In genomic region chr19:36128392-36128736, GRCh38 we compare ENCODE assay signal across 6 cellular contexts. TPM values are rescaled to one million over a fixed set of nuclear protein-coding genes. Genes with fewer than 3 reads are reported as not detected.
DNase-seq lines count a peak whose midpoint lies in the region; ATAC-seq and TF ChIP-seq lines count a peak whose summit lies in the region.

No MANE protein-coding gene starts in this region.

- TF ChIP-seq CTCF in RWPE2 (IDR thresholded peaks at IDR 0.05; ENCODE audit: poor library complexity, severe bottlenecking) (no peak), vagina (IDR thresholded peaks at IDR 0.05) (no peak)

- H3K27me3 ChIP-seq in RWPE2 (ENCODE audit: insufficient read depth, poor library complexity, severe bottlenecking) (no peaks in the 10 kb centered on the region), vagina (no peaks in the 10 kb centered on the region)

- H3K27ac ChIP-seq in RWPE2 (ENCODE audit: poor library complexity, severe bottlenecking) (peak overlapping the region; percentile 79), vagina (peak overlapping the region; percentile 88)

- H3K9me3 ChIP-seq in RWPE2 (ENCODE audit: severe bottlenecking): peaks cover 4% of the 10 kb centered on the region
- no peaks in the 10 kb centered on the region for H3K9me3 ChIP-seq in vagina

- intact Hi-C loops in left ventricle myocardium superior (cut with micrococcal nuclease): loop anchor here (5.0 kb wide), 1 partner anchor 44 kb away; no protein-coding TSS in a partner anchor
- intact Hi-C loops in vagina (cut with DNase I): loop anchor here (5.0 kb wide), 1 partner anchor 39 kb away; no protein-coding TSS in a partner anchor

- no peak for DNase-seq in RWPE2 (ENCODE audit: low spot score)
- no peak for DNase-seq in left ventricle myocardium superior
- no peak for DNase-seq in vagina (ENCODE audit: extremely low spot score in 2 of 2)
- no peak for DNase-seq in GM19240 (ENCODE audit: insufficient read length, low spot score)
- no peak for DNase-seq in NCI-H2029 (lab: John Stamatoyannopoulos, UW)

- H3K36me3 ChIP-seq in RWPE2 (ENCODE audit: low read depth): peaks cover 14% of the 10 kb centered on the region
- peaks cover 0 to 25% of the 10 kb centered on the region in 2 donors for H3K36me3 ChIP-seq in vagina

- peaks cover 17% of the 10 kb centered on the region for H3K4me1 ChIP-seq in RWPE2 (ENCODE audit: insufficient read depth, poor library complexity, severe bottlenecking)
- H3K4me1 ChIP-seq in vagina: peaks cover 18% of the 10 kb centered on the region

- H3K4me3 ChIP-seq in RWPE2 (ENCODE audit: severe bottlenecking): peak overlapping the region; percentile 26
- H3K4me3 ChIP-seq in vagina: peak overlapping the region; percentile 45 to 49

- peak; percentile 14 for ATAC-seq in GM21723 (IDR thresholded peaks at IDR 0.05; ENCODE audit: unreplicated experiment)
- ATAC-seq in RWPE2 (ENCODE audit: low read depth): no peak
- peak; percentile 33 for ATAC-seq in left ventricle myocardium superior

- no peak for TF ChIP-seq POLR2A in vagina (IDR thresholded peaks at IDR 0.05)

RNA-seq across cellular contexts. Expression of gene CAPNS1, which starts 11.5 kb away (rescaled TPM):
- total RNA-seq in left ventricle myocardium superior (838 TPM), vagina (181 TPM)

RNA-seq across cellular contexts. Expression of gene TBCB, which starts 13.1 kb away (rescaled TPM):
- total RNA-seq in left ventricle myocardium superior: 93.7 TPM
- total RNA-seq in vagina: 105 TPM

RNA-seq across cellular contexts. Expression of gene POLR2I, which starts 13.7 kb away (rescaled TPM):
- total RNA-seq in left ventricle myocardium superior (157 TPM), vagina (108 TPM)

RNA-seq across cellular contexts. Expression of gene OVOL3, which starts 17.4 kb away (rescaled TPM):
- total RNA-seq in left ventricle myocardium superior: not detected
- total RNA-seq in vagina: not detected

RNA-seq across cellular contexts. Expression of gene COX7A1, which starts 23.9 kb away (rescaled TPM):
- 3,262 TPM for total RNA-seq in left ventricle myocardium superior
- 33.1 TPM for total RNA-seq in vagina
